In the genomic region with DNA sequence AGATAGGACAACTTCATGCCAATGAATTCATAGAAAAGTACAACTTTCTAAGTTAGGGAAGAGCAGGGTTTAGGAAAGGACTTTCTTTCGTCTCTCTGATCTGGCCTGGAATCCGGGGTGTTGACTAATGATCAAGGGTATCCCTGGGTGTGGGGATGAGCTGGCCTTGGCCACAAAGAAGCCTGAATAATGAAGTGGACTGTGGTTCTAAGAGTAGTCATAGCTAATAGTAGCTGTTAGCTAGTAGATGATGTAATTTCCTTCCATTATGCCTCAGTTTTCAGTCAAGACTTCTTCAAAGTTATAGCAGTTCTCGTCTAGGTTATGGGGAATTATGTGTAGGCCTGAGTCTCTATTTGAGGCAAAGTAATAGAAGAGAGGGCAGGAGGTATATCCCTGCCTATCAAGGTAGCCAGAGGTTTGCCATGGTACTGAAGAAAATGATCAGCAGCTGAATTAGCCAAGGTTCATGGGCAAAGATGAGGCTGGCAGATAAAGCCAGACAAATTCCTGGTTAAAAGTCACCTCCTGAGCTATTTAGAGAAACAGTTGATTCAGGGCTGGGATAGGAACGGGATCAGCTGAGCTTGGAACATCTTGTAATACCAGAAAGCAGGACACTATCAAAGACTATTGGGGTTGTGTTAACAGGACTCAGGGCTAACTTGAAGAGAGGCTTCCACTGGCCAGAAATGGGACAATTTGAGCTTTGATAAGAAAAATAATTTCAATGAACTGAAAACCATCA, we compare ENCODE assay signal across 12 cellular contexts. TPM values are rescaled to one million over a fixed set of nuclear protein-coding genes. Genes with fewer than 3 reads are reported as not detected.
A peak's percentile ranks its signal among the peaks of the same experiment; 100 is the strongest.
DNase-seq lines count a peak whose midpoint lies in the region; ATAC-seq, FAIRE-seq and TF ChIP-seq lines count a peak whose summit lies in the region.
"Had no signal": no experiment of that assay in that cellular context is flagged by ENCODE, and none has a peak within 500 bp of the region (broad histone marks: within the 10 kb centered on the region; RNA-seq: fewer than 3 reads in every experiment).

No MANE protein-coding gene starts in this region.

- SMC1A ChIA-PET in GM12878 (lab: Charles Lee; ENCODE audit: uncharacterized antibody, unreplicated experiment) = interaction anchor here (1.3 to 1.5 kb wide), 3 partner anchors 11 to 33 kb away, joined by 3 to 7 read pairs (median 4); no protein-coding TSS in a partner anchor

- H4K20me1 ChIP-seq in GM12878 (ENCODE audit: control insufficient read depth, insufficient read depth) = no peaks in the 10 kb centered on the region

- TF ChIP-seq CTCF in GM12878 (IDR thresholded peaks at IDR 0.05 in 2 of 3, conservative IDR thresholded peaks at IDR 0.05 in 1 of 3; ENCODE audit: control insufficient read depth in 2 of 3, extremely low read depth in 1 of 3, insufficient read depth in 1 of 3, low read depth in 3 of 3, low read length in 3 of 3) (no peak), thyroid gland (IDR thresholded peaks at IDR 0.05) (no peak)

- no peak for TF ChIP-seq EP300 in GM12878 (IDR thresholded peaks at IDR 0.05; ENCODE audit: borderline replicate concordance in 1 of 2, control insufficient read depth in 1 of 2, low read depth in 2 of 2, low read length in 2 of 2)

- RAD21 ChIA-PET in GM12878 (lab: Charles Lee; ENCODE audit: unreplicated experiment) = no interaction called here

- in situ Hi-C loops in GM12878 (cut with MboI) = no loop called here

- TF ChIP-seq RAD21 in GM12878 (IDR thresholded peaks at IDR 0.05; ENCODE audit: insufficient read depth, low read depth, low read length) = no peak

- H3K4me3 ChIP-seq in GM12878 (no peak overlapping the region), thyroid gland (replicated peaks in 1 of 3) (no peak overlapping the region)

- H3K9ac ChIP-seq in GM12878 (ENCODE audit: control insufficient read depth, insufficient read depth, low read length) = no peak overlapping the region

- no peak for TF ChIP-seq POLR2A in GM12878 (IDR thresholded peaks at IDR 0.05; ENCODE audit: low read depth, low read length)
- TF ChIP-seq POLR2A in thyroid gland (IDR thresholded peaks at IDR 0.05) = no peak

- POLR2A ChIA-PET in GM12878 (lab: Charles Lee) = interaction anchor here (0.5 to 0.6 kb wide), 2 partner anchors 49 to 231 kb away, joined by 3 to 6 read pairs; no protein-coding TSS in a partner anchor

- intact Hi-C loops in GM12878 (cut with micrococcal nuclease; ENCODE audit: unreplicated experiment) (no loop called here), thyroid gland (cut with DNase I) (no loop called here)

- BruUV-seq in GM12878 (replicated peaks; lab: Mats Ljungman, UMichigan) = no TSS peak

- H3K27ac ChIP-seq in GM12878 (ENCODE audit: control insufficient read depth, insufficient read depth) (no peak overlapping the region), thyroid gland (peak overlapping the region in 1 of 3 donors; percentile 14)

- DNase-seq in Daoy (ENCODE audit: low read depth) (peak; percentile 55), HPDE6-E6E7 (ENCODE audit: extremely low spot score) (peak; percentile 84), GM12878 (ENCODE audit: low read depth, low spot score) (no peak), kidney tubule cell (ENCODE audit: low spot score) (peak; percentile 91), NK-92 (lab: John Stamatoyannopoulos, UW; ENCODE audit: unreplicated experiment) (no peak), thyroid gland (no peak), GF-D8 (lab: John Stamatoyannopoulos, UW) (no peak)
- DNase-seq: activated CD4-positive, alpha-beta T cell treated with anti-CD3 and anti-CD28 coated beads, Interleukin-2, amount 50 U/mL, for 48 hours; aorta had no signal

- H3K36me3 ChIP-seq in GM12878 (ENCODE audit: control insufficient read depth in 2 of 2, insufficient read depth in 2 of 2, low read length in 1 of 2) = peaks cover 0 to 9% of the 10 kb centered on the region in 2 experiments; a peak in 3 of 4 replicates
- peaks cover 14% of the 10 kb centered on the region in 2 donors for H3K36me3 ChIP-seq in thyroid gland

- no peak; the same call in 2 of the 3 replicates for ATAC-seq in GM12878
- no peak for ATAC-seq in HG03025 (IDR thresholded peaks at IDR 0.05; ENCODE audit: low FRiP score, unreplicated experiment)

- CTCF ChIA-PET in GM12878 (lab: Yijun Ruan, JAX) = interaction anchor here (0.6 to 1.3 kb wide), 4 partner anchors 11 to 39 kb away, joined by 3 to 6 read pairs (median 4); no protein-coding TSS in a partner anchor

- 58% methylated on average over 4 of the region's 4 CpGs for WGBS in GM12878 (ENCODE audit: insufficient coverage, insufficient replicate concordance, low lambda C conversion rate, missing lambda C conversion rate)
- 73 to 85% methylated on average over 4 of the region's 4 CpGs for WGBS in thyroid gland, 2 donors

- H3K4me1 ChIP-seq in GM12878 (ENCODE audit: control insufficient read depth, insufficient read depth, low read length) (no peaks in the 10 kb centered on the region), thyroid gland (no peaks in the 10 kb centered on the region)

- no peak for FAIRE-seq in GM12878 (lab: Jason Lieb, UNC)
- FAIRE-seq: frontal cortex, G401.6 had no signal

- no peak overlapping the region for H2AFZ ChIP-seq in GM12878 (ENCODE audit: control insufficient read depth, low read depth, low read length)

- H3K4me2 ChIP-seq in GM12878 (ENCODE audit: control insufficient read depth, insufficient read depth) = no peak overlapping the region

- no peaks in the 10 kb centered on the region for H3K79me2 ChIP-seq in GM12878 (ENCODE audit: control insufficient read depth, insufficient read depth, low read length)

- H3K9me3 ChIP-seq in GM12878 (replicated peaks; ENCODE audit: control insufficient read depth, insufficient read depth, low read length) (no peaks in the 10 kb centered on the region), thyroid gland (no peaks in the 10 kb centered on the region)

- H3K27me3 ChIP-seq in GM12878 (replicated peaks in 1 of 2; ENCODE audit: control insufficient read depth in 2 of 2, insufficient read depth in 2 of 2, low read length in 1 of 2) (no peaks in the 10 kb centered on the region), thyroid gland (no peaks in the 10 kb centered on the region)

TF ChIP-seq in GM12878, 131 proteins besides CTCF, POLR2A, EP300 and RAD21 (continues in another document):
- peak; percentile 27; the same call in 1 of the 2 replicates for TF ChIP-seq JUNB (IDR thresholded peaks at IDR 0.05)

RNA-seq across cellular contexts. Expression of gene TRPC4AP, which starts 18.7 kb away (rescaled TPM):
- 20.2 and 25.7 TPM in 2 replicates for total RNA-seq in Daoy (2014; rRNA removed; shearing (Covaris generic))
- total RNA-seq in GM12878 (2013; cell fraction: nucleolus; rRNA removed) = 74.4 and 78.9 TPM in 2 replicates
- total RNA-seq in GM12878 (2014; rRNA removed) (25.2 and 28.2 TPM in 2 replicates), GM12878 (2014; rRNA removed; fragmentation: Illumina TruSeq; extraction: Trizol) (22.7 and 23.6 TPM in 2 replicates), GM12878 (2021) (44.8 and 45.5 TPM in 2 replicates), thyroid gland (10 to 100 TPM; 53.3 to 76.8 (median 73.5) TPM)
- polyA plus RNA-seq in GM12878 (2011; ENCODE audit: low read depth) = 27.3 TPM
- polyA plus RNA-seq in GM12878 (2011; rRNA removed) (39.8 and 52.2 TPM in 2 replicates), GM12878 (2014; fragmentation: Illumina TruSeq; extraction: Trizol) (30.7 and 36.8 TPM in 2 replicates), GM12878 (2014; fragmentation: Nextera tagmentation; extraction: Ambion mirVana) (1 to 10 TPM; 1.1 to 2.2 TPM), GM12878 (2014; rRNA removed) (51.9 and 53.3 TPM in 2 replicates), GM12878 (2016; fragmentation: Nextera tagmentation; extraction: Ambion mirVana) (10 to 100 TPM; 60.7 to 61.7 TPM)
- 52.3 and 60.4 TPM in 2 replicates for polyA plus RNA-seq in GM12878 (2011; cell fraction: cytosol; rRNA removed)
- polyA plus RNA-seq in GM12878 (2011; cell fraction: nucleus; rRNA removed) = 154 and 188 TPM in 2 replicates
- 32.3 and 38.9 TPM in 2 replicates for polyA plus RNA-seq in GM12878 (2012)
- 64.4 and 69.6 TPM in 2 replicates for polyA minus RNA-seq in GM12878 (2011; rRNA and poly(A)+ RNA removed)
- polyA minus RNA-seq in GM12878 (2011; cell fraction: cytosol; rRNA and poly(A)+ RNA removed) = 19.1 and 24.0 TPM in 2 replicates
- 34.4 and 35.1 TPM in 2 replicates for polyA minus RNA-seq in GM12878 (2011; cell fraction: nucleus; rRNA and poly(A)+ RNA removed)

RNA-seq across cellular contexts. Expression of gene EDEM2, which starts 35.8 kb away (rescaled TPM):
- 22.7 and 25.9 TPM in 2 replicates for total RNA-seq in Daoy (2014; rRNA removed; shearing (Covaris generic))
- 13.9 and 14.7 TPM in 2 replicates for total RNA-seq in GM12878 (2013; cell fraction: nucleolus; rRNA removed)
- total RNA-seq in GM12878 (2014; rRNA removed) (24.8 and 27.1 TPM in 2 replicates), GM12878 (2014; rRNA removed; fragmentation: Illumina TruSeq; extraction: Trizol) (14.5 and 14.7 TPM in 2 replicates), GM12878 (2021) (16.6 and 18.0 TPM in 2 replicates), thyroid gland (10 to 100 TPM; 13.7 to 31.0 (median 25.0) TPM)
- 9.9 TPM for polyA plus RNA-seq in GM12878 (2011; ENCODE audit: low read depth)
- polyA plus RNA-seq in GM12878 (2011; rRNA removed) (7.6 and 13.4 TPM in 2 replicates), GM12878 (2014; fragmentation: Illumina TruSeq; extraction: Trizol) (13.3 and 15.1 TPM in 2 replicates), GM12878 (2014; fragmentation: Nextera tagmentation; extraction: Ambion mirVana) (10 to 100 TPM in 1 of 2 experiments, 1 to 10 TPM in 1; 9.9 to 11.4 TPM), GM12878 (2014; rRNA removed) (11.5 and 12.4 TPM in 2 replicates), GM12878 (2016; fragmentation: Nextera tagmentation; extraction: Ambion mirVana) (10 to 100 TPM; 24.3 TPM)
- polyA plus RNA-seq in GM12878 (2011; cell fraction: cytosol; rRNA removed) = 13.5 and 16.2 TPM in 2 replicates
- 17.6 and 21.0 TPM in 2 replicates for polyA plus RNA-seq in GM12878 (2011; cell fraction: nucleus; rRNA removed)
- 19.8 and 20.1 TPM in 2 replicates for polyA plus RNA-seq in GM12878 (2012)
- 9.6 and 10.4 TPM in 2 replicates for polyA minus RNA-seq in GM12878 (2011; rRNA and poly(A)+ RNA removed)
- 3.4 and 4.5 TPM in 2 replicates for polyA minus RNA-seq in GM12878 (2011; cell fraction: cytosol; rRNA and poly(A)+ RNA removed)
- 3.5 and 3.7 TPM in 2 replicates for polyA minus RNA-seq in GM12878 (2011; cell fraction: nucleus; rRNA and poly(A)+ RNA removed)

Comparison
In these comparisons a context has a peak if more than half of its experiments do, and no peak if none do; other contexts are left out.
1. DNase-seq: peak in Daoy (single experiment), HPDE6-E6E7 (single experiment) and kidney tubule cell (single experiment); none in GM12878 (single experiment), NK-92 (single experiment), thyroid gland (0 of 2) and GF-D8 (single experiment).